In genomic region chr6:14974372-14974771, GRCh38 we compare ENCODE assay signal across 2 cellular contexts.
TF ChIP-seq lines count a peak whose summit lies in the region.

No MANE protein-coding gene starts in this region.

TF ChIP-seq in GM23338, 12 proteins besides CTCF, POLR2A, EP300 and RAD21 (continued from another document):
- TF ChIP-seq STAT1 (IDR thresholded peaks at IDR 0.05; ENCODE audit: unreplicated experiment) = no peak

TF ChIP-seq in H1, 55 proteins besides CTCF, POLR2A, EP300 and RAD21 (continued from another document):
- 0 out of 2 replicates have a peak, but pooled peaks have one; percentile 10 for TF ChIP-seq MAFK (IDR thresholded peaks at IDR 0.05; ENCODE audit: low read depth, low read length)
- TF ChIP-seq CREB1 (IDR thresholded peaks at IDR 0.05) = no peak
